ENCODE assay signal across 19 cellular contexts in genomic region chr10:77237120-77237519, GRCh38.
DNase-seq lines count a peak whose midpoint lies in the region; ATAC-seq and TF ChIP-seq lines count a peak whose summit lies in the region.
"Had no signal": no experiment of that assay in that cellular context is flagged by ENCODE, and none has a peak within 500 bp of the region (broad histone marks: within the 10 kb centered on the region; RNA-seq: fewer than 3 reads in every experiment).

No MANE protein-coding gene starts in this region.

- no peaks in the 10 kb centered on the region for H3K9me3 ChIP-seq in SK-N-SH
- H3K9me3 ChIP-seq in muscle layer of colon (ENCODE audit: low read length), result no peaks in the 10 kb centered on the region
- no peaks in the 10 kb centered on the region for H3K9me3 ChIP-seq in smooth muscle cell (replicated peaks; ENCODE audit: low read depth)

- CTCF ChIA-PET in SK-N-SH (lab: Yijun Ruan, JAX), result interaction anchor here (0.7 to 1.4 kb wide), 2 partner anchors 13 to 14 kb away, joined by 3 to 4 read pairs; no protein-coding TSS in a partner anchor

- TF ChIP-seq RAD21 in SK-N-SH (IDR thresholded peaks at IDR 0.05; ENCODE audit: low read length), result no peak

- H3K4me2 ChIP-seq in SK-N-SH (no peak overlapping the region), smooth muscle cell (peak overlapping the region; percentile 45)

- H3K79me2 ChIP-seq in SK-N-SH (ENCODE audit: insufficient read depth) (no peaks in the 10 kb centered on the region), smooth muscle cell (ENCODE audit: low read depth) (no peaks in the 10 kb centered on the region)

- ATAC-seq in SK-N-SH treated with all-trans-retinoic acid at 6 μM for 48 hours, result peak; percentile 14; the same call in 2 of the 3 replicates
- no peak for ATAC-seq in GM19395 (IDR thresholded peaks at IDR 0.05; ENCODE audit: unreplicated experiment)
- ATAC-seq: CD8-positive, alpha-beta T cell; HCT116 had no signal

- H3K27me3 ChIP-seq in SK-N-SH (ENCODE audit: insufficient read depth) (no peaks in the 10 kb centered on the region), muscle layer of colon (ENCODE audit: control insufficient read depth in 1 of 2, insufficient read depth in 2 of 2, low read length in 2 of 2) (no peaks in the 10 kb centered on the region), smooth muscle cell (ENCODE audit: low read depth) (no peaks in the 10 kb centered on the region)

- H3F3A ChIP-seq in SK-N-SH (replicated peaks; ENCODE audit: insufficient read depth), result no peaks in the 10 kb centered on the region
- H3F3A ChIP-seq in smooth muscle cell (ENCODE audit: low read depth), result peaks cover 25% of the 10 kb centered on the region

- H4K20me1 ChIP-seq in SK-N-SH (ENCODE audit: insufficient read depth) (no peaks in the 10 kb centered on the region), smooth muscle cell (ENCODE audit: low read depth) (no peaks in the 10 kb centered on the region)

- TF ChIP-seq CTCF in SK-N-SH (IDR thresholded peaks at IDR 0.05) (no peak), smooth muscle cell (IDR thresholded peaks at IDR 0.05; ENCODE audit: borderline replicate concordance, insufficient read depth, poor library complexity, severe bottlenecking) (no peak)

- H3K9me2 ChIP-seq in SK-N-SH, result no peaks in the 10 kb centered on the region

- H3K4me3 ChIP-seq in SK-N-SH (ENCODE audit: low read depth in 2 of 2, low read length in 1 of 2) (no peak overlapping the region), muscle layer of colon (ENCODE audit: low read depth in 1 of 2, low read length in 2 of 2) (peak overlapping the region in 1 of 2 donors; percentile 26), smooth muscle cell (no peak overlapping the region)

- POLR2A ChIA-PET in SK-N-SH (lab: Yijun Ruan, JAX), result no interaction called here

- H3K9ac ChIP-seq in SK-N-SH (no peak overlapping the region), muscle layer of colon (ENCODE audit: low read length) (no peak overlapping the region), smooth muscle cell (ENCODE audit: low read depth) (no peak overlapping the region)

- H3K4me1 ChIP-seq in SK-N-SH (ENCODE audit: control insufficient read depth in 1 of 2, insufficient read depth in 2 of 2, low read depth in 1 of 2, low read length in 1 of 2), result peaks cover 5 to 15% of the 10 kb centered on the region in 2 experiments; a peak in 3 of 4 replicates
- peaks cover 67% of the 10 kb centered on the region for H3K4me1 ChIP-seq in muscle layer of colon (ENCODE audit: insufficient read depth, low read length)
- H3K4me1 ChIP-seq in smooth muscle cell (ENCODE audit: low read depth), result no peaks in the 10 kb centered on the region

- H3K27ac ChIP-seq in SK-N-SH (ENCODE audit: low read depth in 2 of 2, low read length in 1 of 2) (peak overlapping the region in 1 of 2 experiments; percentile 32; a peak in 2 of 4 replicates), muscle layer of colon (ENCODE audit: low read depth, low read length) (peak overlapping the region; percentile 75), smooth muscle cell (ENCODE audit: low read depth) (peak overlapping the region; percentile 41)

- DNase-seq in SK-N-SH (no peak), smooth muscle cell (lab: John Stamatoyannopoulos, UW; ENCODE audit: unreplicated experiment) (no peak), NOMO-1 treated with dmso at 0.1 percent for 144 hours (lab: John Stamatoyannopoulos, UW; ENCODE audit: unreplicated experiment) (no peak), A172 (ENCODE audit: low spot score) (no peak), cerebellar cortex (ENCODE audit: low spot score) (no peak)
- DNase-seq: C1 segment of cervical spinal cord; Calu3; CD8-positive, alpha-beta T cell; GDM1; GOT3; NCI-H1417; NCI-H1694 treated with DMSO at 0.1 percent for 48 hours; NCI-H446; NCI-H526; Right ventricle myocardium superior had no signal

- TF ChIP-seq EP300 in SK-N-SH (IDR thresholded peaks at IDR 0.05; ENCODE audit: borderline replicate concordance in 1 of 2, low read depth in 1 of 2, low read length in 1 of 2), result no peak

- no peak overlapping the region for H2AFZ ChIP-seq in SK-N-SH (ENCODE audit: low read depth)
- H2AFZ ChIP-seq in smooth muscle cell (ENCODE audit: low read depth), result no peak overlapping the region

- H3K36me3 ChIP-seq in SK-N-SH (replicated peaks in 1 of 2; ENCODE audit: control insufficient read depth in 1 of 2, insufficient read depth in 2 of 2, low read length in 1 of 2) (peaks cover 0 to 3% of the 10 kb centered on the region in 2 experiments), muscle layer of colon (ENCODE audit: insufficient read depth, low read length) (no peaks in the 10 kb centered on the region), smooth muscle cell (ENCODE audit: low read depth) (no peaks in the 10 kb centered on the region)

TF ChIP-seq in SK-N-SH treated with all-trans-retinoic acid at 6 μM for 48 hours, 23 proteins besides CTCF, POLR2A, EP300 and RAD21 (continues in another document):
- TF ChIP-seq ISL1 (CRISPR knock-in tag; IDR thresholded peaks at IDR 0.05) (no peak), CSRNP3 (CRISPR knock-in tag; IDR thresholded peaks at IDR 0.05) (no peak), TOX (CRISPR knock-in tag; IDR thresholded peaks at IDR 0.05; ENCODE audit: borderline replicate concordance) (no peak), ZNF70 (CRISPR knock-in tag; IDR thresholded peaks at IDR 0.05) (no peak)

TF ChIP-seq in SK-N-SH, 30 proteins besides CTCF, POLR2A, EP300 and RAD21:
- TF ChIP-seq USF2 (IDR thresholded peaks at IDR 0.05; ENCODE audit: borderline replicate concordance, low read depth, low read length) (no peak), TCF12 (IDR thresholded peaks at IDR 0.05) (no peak), USF1 (IDR thresholded peaks at IDR 0.05; ENCODE audit: borderline replicate concordance, low read depth) (no peak), REST (IDR thresholded peaks at IDR 0.05; ENCODE audit: low read depth, low read length) (no peak), TAF1 (IDR thresholded peaks at IDR 0.05; ENCODE audit: borderline replicate concordance, low read depth, low read length) (no peak), PBX3 (IDR thresholded peaks at IDR 0.05) (no peak), RCOR1 (IDR thresholded peaks at IDR 0.05; ENCODE audit: low read length) (no peak), RXRA (IDR thresholded peaks at IDR 0.05; ENCODE audit: borderline replicate concordance, low read depth) (no peak), TEAD4 (IDR thresholded peaks at IDR 0.05; ENCODE audit: borderline replicate concordance, insufficient read depth) (no peak), MEF2A (IDR thresholded peaks at IDR 0.05; ENCODE audit: borderline replicate concordance, low read depth) (no peak), CHD2 (IDR thresholded peaks at IDR 0.05; ENCODE audit: low read length, partially characterized antibody) (no peak), GABPA (IDR thresholded peaks at IDR 0.05; ENCODE audit: low read depth) (no peak), MXI1 (IDR thresholded peaks at IDR 0.05; ENCODE audit: low read depth, low read length) (no peak)
